22 cellular contexts compared by ENCODE assay signal in genomic region chr3:58176185-58176530, GRCh38. TPM values are rescaled to one million over a fixed set of nuclear protein-coding genes. Genes with fewer than 3 reads are reported as not detected.
DNase-seq lines count a peak whose midpoint lies in the region; ATAC-seq and TF ChIP-seq lines count a peak whose summit lies in the region.
"Had no signal": no experiment of that assay in that cellular context is flagged by ENCODE, and none has a peak within 500 bp of the region (broad histone marks: within the 10 kb centered on the region; RNA-seq: fewer than 3 reads in every experiment).

No MANE protein-coding gene starts in this region.

- no peak overlapping the region for H3K27ac Mint-ChIP-seq in activated T-cell treated with anti-CD3 and anti-CD28 coated beads, Interleukin-2, amount 50 U/mL, for 72 hours
- H3K27ac Mint-ChIP-seq: activated naive CD4-positive, alpha-beta T cell treated with anti-CD3 and anti-CD28 coated beads for 36 hours; stimulated activated naive CD8-positive, alpha-beta T cell treated with anti-CD3 and anti-CD28 coated beads, Interleukin-15, Interleukin-2, amounts not matched to agents 100 ng/mL and 50 ng/mL, for 24 hours had no signal

- ATAC-seq in right cardiac atrium (no peak), left cardiac atrium (no peak), HG03045 (IDR thresholded peaks at IDR 0.05; ENCODE audit: unreplicated experiment) (no peak)
- no peak for ATAC-seq in activated T-cell treated with anti-CD3 and anti-CD28 coated beads, Interleukin-2, amount 50 U/mL, for 72 hours (replicated peaks in 1 of 2)
- ATAC-seq: sciatic nerve had no signal

- peaks cover 24% of the 10 kb centered on the region for H3K4me1 Mint-ChIP-seq in activated T-cell treated with anti-CD3 and anti-CD28 coated beads, Interleukin-2, amount 50 U/mL, for 72 hours (ENCODE audit: low read depth)

- H3K36me3 ChIP-seq in liver (ENCODE audit: control insufficient read depth in 4 of 4, insufficient read depth in 3 of 4, low read depth in 1 of 4, low read length in 3 of 4), result peaks cover 0 to under 1% (median 0%) of the 10 kb centered on the region in 4 donors
- H3K36me3 ChIP-seq: HAP-1 had no signal

- no peaks in the 10 kb centered on the region for H3K36me3 Mint-ChIP-seq in activated T-cell treated with anti-CD3 and anti-CD28 coated beads, Interleukin-2, amount 50 U/mL, for 72 hours (ENCODE audit: insufficient read depth in 2 of 2)

- peaks cover 3% of the 10 kb centered on the region for H3K4me1 ChIP-seq in right cardiac atrium (ENCODE audit: control insufficient read depth, insufficient read depth, low read length)
- H3K4me1 ChIP-seq in liver (ENCODE audit: control insufficient read depth in 4 of 4, insufficient read depth in 4 of 4, low read length in 3 of 4), result peaks cover 25 to 64% (median 53%) of the 10 kb centered on the region in 4 donors
- H3K4me1 ChIP-seq: HAP-1 had no signal

- H3K4me3 Mint-ChIP-seq in activated T-cell treated with anti-CD3 and anti-CD28 coated beads, Interleukin-2, amount 50 U/mL, for 72 hours, result no peak overlapping the region
- H3K4me3 Mint-ChIP-seq: activated naive CD4-positive, alpha-beta T cell treated with anti-CD3 and anti-CD28 coated beads for 36 hours; dendritic cell treated with granulocyte-macrophage colony-stimulating factor and Interleukin-4, amounts not matched to agents 40 ng/mL and 50 ng/mL, for 4 days; stimulated activated naive CD8-positive, alpha-beta T cell treated with anti-CD3 and anti-CD28 coated beads, Interleukin-15, Interleukin-2, amounts not matched to agents 100 ng/mL and 50 ng/mL, for 24 hours had no signal

- intact Hi-C loops in right cardiac atrium (cut with DNase I) (loop anchor here in 2 of 4 donors (10.0 kb wide), 1 partner anchor 171 kb away; the partner anchor contains the start of gene FLNB (in 2 of the 2)), left cardiac atrium (cut with DNase I) (no loop called here), posterior vena cava (cut with DNase I) (no loop called here)

- H3K27me3 ChIP-seq in right cardiac atrium (ENCODE audit: control insufficient read depth, insufficient read depth), result no peaks in the 10 kb centered on the region
- H3K27me3 ChIP-seq in liver (ENCODE audit: control insufficient read depth in 4 of 4, insufficient read depth in 4 of 4, low read length in 3 of 4), result no peaks in the 10 kb centered on the region

- WGBS in right cardiac atrium, result 88% methylated on average over 3 of the region's 3 CpGs
- WGBS in liver, result 76% methylated on average over 3 of the region's 3 CpGs

- DNase-seq in right cardiac atrium (no peak), left cardiac atrium (no peak), posterior vena cava (ENCODE audit: low spot score) (peak; percentile 24)
- DNase-seq in activated T-cell treated with anti-CD3 and anti-CD28 coated beads, Interleukin-2, amount 50 U/mL, for 72 hours, result no peak
- DNase-seq in activated CD4-positive, alpha-beta T cell treated with anti-CD3 and anti-CD28 coated beads, Interleukin-2, amount 50 U/mL, for 4 hours, result no peak
- DNase-seq in activated CD4-positive, CD25-positive, alpha-beta regulatory T cell (lab: John Stamatoyannopoulos, UW), result no peak
- DNase-seq: activated naive CD4-positive, alpha-beta T cell treated with anti-CD3 and anti-CD28 coated beads for 36 hours; activated T-cell treated with anti-CD3 and anti-CD28 coated beads for 4 hours; MV-4-11; NCI-H1930; NCI-H446 treated with DMSO at 0.1 percent for 48 hours; Right ventricle myocardium superior had no signal

- H3K4me3 ChIP-seq in right cardiac atrium (ENCODE audit: low read length) (no peak overlapping the region), liver (ENCODE audit: low read depth in 1 of 3, low read length in 3 of 3) (peak overlapping the region in 1 of 3 donors; percentile 29)
- H3K4me3 ChIP-seq: BLaER1 treated with 17β-estradiol and CSF1 and Interleukin-3, amounts not matched to agents 10 nM and 100 nM; HAP-1 had no signal

- H3K27me3 Mint-ChIP-seq in activated T-cell treated with anti-CD3 and anti-CD28 coated beads, Interleukin-2, amount 50 U/mL, for 72 hours (ENCODE audit: low read depth), result no peaks in the 10 kb centered on the region
- H3K27me3 Mint-ChIP-seq: stimulated activated naive CD8-positive, alpha-beta T cell treated with anti-CD3 and anti-CD28 coated beads, Interleukin-15, Interleukin-2, amounts not matched to agents 100 ng/mL and 50 ng/mL, for 24 hours had no signal

- TF ChIP-seq CTCF in liver (IDR thresholded peaks at IDR 0.05; ENCODE audit: low read depth, low read length, missing input control), result no peak

- no peak for TF ChIP-seq RAD21 in liver (IDR thresholded peaks at IDR 0.05)

- no peaks in the 10 kb centered on the region for H3K9me3 ChIP-seq in right cardiac atrium (ENCODE audit: control insufficient read depth, low read length)
- H3K9me3 ChIP-seq in liver (ENCODE audit: control insufficient read depth in 4 of 4, low read length in 3 of 4), result no peaks in the 10 kb centered on the region
- H3K9me3 ChIP-seq: BLaER1 treated with 17β-estradiol and CSF1 and Interleukin-3, amounts not matched to agents 10 nM and 100 nM; HAP-1 had no signal

- H3K9me3 Mint-ChIP-seq in activated T-cell treated with anti-CD3 and anti-CD28 coated beads, Interleukin-2, amount 50 U/mL, for 72 hours, result no peaks in the 10 kb centered on the region
- H3K9me3 Mint-ChIP-seq: activated naive CD4-positive, alpha-beta T cell treated with anti-CD3 and anti-CD28 coated beads for 36 hours; dendritic cell treated with granulocyte-macrophage colony-stimulating factor and Interleukin-4, amounts not matched to agents 40 ng/mL and 50 ng/mL, for 4 days; stimulated activated naive CD8-positive, alpha-beta T cell treated with anti-CD3 and anti-CD28 coated beads, Interleukin-15, Interleukin-2, amounts not matched to agents 100 ng/mL and 50 ng/mL, for 24 hours had no signal

- peak overlapping the region in 1 of 2 donors; percentile 13 for H3K9ac ChIP-seq in liver (ENCODE audit: low read depth in 1 of 2, low read length in 2 of 2)

- peak overlapping the region; percentile 84 for H3K27ac ChIP-seq in right cardiac atrium (ENCODE audit: low read length)
- peak overlapping the region; percentile 74 to 85 for H3K27ac ChIP-seq in liver (ENCODE audit: low read depth in 1 of 2, low read length in 2 of 2)
- H3K27ac ChIP-seq: BLaER1 treated with 17β-estradiol and CSF1 and Interleukin-3, amounts not matched to agents 10 nM and 100 nM; HL-60 had no signal

TF ChIP-seq in liver, 16 proteins besides CTCF, POLR2A, EP300 and RAD21 (continues in another document):
- TF ChIP-seq FOXA1 (IDR thresholded peaks at IDR 0.05) (no peak), ATF3 (IDR thresholded peaks at IDR 0.05) (no peak), TAF1 (conservative IDR thresholded peaks at IDR 0.05) (no peak), SP1 (IDR thresholded peaks at IDR 0.05) (no peak), FOXA2 (IDR thresholded peaks at IDR 0.05) (no peak), RXRA (IDR thresholded peaks at IDR 0.05) (no peak), JUND (IDR thresholded peaks at IDR 0.05) (no peak), YY1 (IDR thresholded peaks at IDR 0.05) (no peak), GABPA (IDR thresholded peaks at IDR 0.05 in 1 of 2, conservative IDR thresholded peaks at IDR 0.05 in 1 of 2) (no peak)
- TF ChIP-seq, protein P1, sequence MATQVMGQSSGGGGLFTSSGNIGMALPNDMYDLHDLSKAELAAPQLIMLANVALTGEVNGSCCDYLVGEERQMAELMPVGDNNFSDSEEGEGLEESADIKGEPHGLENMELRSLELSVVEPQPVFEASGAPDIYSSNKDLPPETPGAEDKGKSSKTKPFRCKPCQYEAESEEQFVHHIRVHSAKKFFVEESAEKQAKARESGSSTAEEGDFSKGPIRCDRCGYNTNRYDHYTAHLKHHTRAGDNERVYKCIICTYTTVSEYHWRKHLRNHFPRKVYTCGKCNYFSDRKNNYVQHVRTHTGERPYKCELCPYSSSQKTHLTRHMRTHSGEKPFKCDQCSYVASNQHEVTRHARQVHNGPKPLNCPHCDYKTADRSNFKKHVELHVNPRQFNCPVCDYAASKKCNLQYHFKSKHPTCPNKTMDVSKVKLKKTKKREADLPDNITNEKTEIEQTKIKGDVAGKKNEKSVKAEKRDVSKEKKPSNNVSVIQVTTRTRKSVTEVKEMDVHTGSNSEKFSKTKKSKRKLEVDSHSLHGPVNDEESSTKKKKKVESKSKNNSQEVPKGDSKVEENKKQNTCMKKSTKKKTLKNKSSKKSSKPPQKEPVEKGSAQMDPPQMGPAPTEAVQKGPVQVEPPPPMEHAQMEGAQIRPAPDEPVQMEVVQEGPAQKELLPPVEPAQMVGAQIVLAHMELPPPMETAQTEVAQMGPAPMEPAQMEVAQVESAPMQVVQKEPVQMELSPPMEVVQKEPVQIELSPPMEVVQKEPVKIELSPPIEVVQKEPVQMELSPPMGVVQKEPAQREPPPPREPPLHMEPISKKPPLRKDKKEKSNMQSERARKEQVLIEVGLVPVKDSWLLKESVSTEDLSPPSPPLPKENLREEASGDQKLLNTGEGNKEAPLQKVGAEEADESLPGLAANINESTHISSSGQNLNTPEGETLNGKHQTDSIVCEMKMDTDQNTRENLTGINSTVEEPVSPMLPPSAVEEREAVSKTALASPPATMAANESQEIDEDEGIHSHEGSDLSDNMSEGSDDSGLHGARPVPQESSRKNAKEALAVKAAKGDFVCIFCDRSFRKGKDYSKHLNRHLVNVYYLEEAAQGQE (IDR thresholded peaks at IDR 0.05), result no peak

RNA-seq across cellular contexts. Expression of gene DNASE1L3, which starts 34.6 kb away (rescaled TPM):
- total RNA-seq in right cardiac atrium (10 to 100 TPM in 1 of 4 donors, 1 to 10 TPM in 3; 4.0 to 14.7 (median 6.3) TPM), left cardiac atrium (1 to 10 TPM; 1.4 to 3.4 TPM), liver (100 to 1,000 TPM in 1 of 2 donors, 10 to 100 TPM in 1; 76.1 to 162 TPM), posterior vena cava (1 to 10 TPM; 7.5 to 9.3 TPM)
- polyA plus RNA-seq in right cardiac atrium (15.6 TPM), liver (100 to 1,000 TPM in 1 of 2 donors, 10 to 100 TPM in 1; 94.5 to 201 TPM)
- total RNA-seq in activated T-cell treated with anti-CD3 and anti-CD28 coated beads, Interleukin-2, amount 50 U/mL, for 72 hours, result not detected
- total RNA-seq: A172; activated naive CD4-positive, alpha-beta T cell treated with anti-CD3 and anti-CD28 coated beads for 36 hours; G401 had no signal

Comparison
In these comparisons a context has a peak if more than half of its experiments do, and no peak if none do; other contexts are left out.
1. RNA of gene DNASE1L3, which starts 34.6 kb away (total RNA-seq): 76.1 to 162 TPM in liver; 7.5 to 9.3 TPM in posterior vena cava, 4.0 to 14.7 TPM in right cardiac atrium, 1.4 to 3.4 TPM in left cardiac atrium and not detected in activated T-cell treated with anti-CD3 and anti-CD28 coated beads, Interleukin-2, amount 50 U/mL, for 72 hours; every median in the first group is over 4 times any median in the second.